In the genomic region with DNA sequence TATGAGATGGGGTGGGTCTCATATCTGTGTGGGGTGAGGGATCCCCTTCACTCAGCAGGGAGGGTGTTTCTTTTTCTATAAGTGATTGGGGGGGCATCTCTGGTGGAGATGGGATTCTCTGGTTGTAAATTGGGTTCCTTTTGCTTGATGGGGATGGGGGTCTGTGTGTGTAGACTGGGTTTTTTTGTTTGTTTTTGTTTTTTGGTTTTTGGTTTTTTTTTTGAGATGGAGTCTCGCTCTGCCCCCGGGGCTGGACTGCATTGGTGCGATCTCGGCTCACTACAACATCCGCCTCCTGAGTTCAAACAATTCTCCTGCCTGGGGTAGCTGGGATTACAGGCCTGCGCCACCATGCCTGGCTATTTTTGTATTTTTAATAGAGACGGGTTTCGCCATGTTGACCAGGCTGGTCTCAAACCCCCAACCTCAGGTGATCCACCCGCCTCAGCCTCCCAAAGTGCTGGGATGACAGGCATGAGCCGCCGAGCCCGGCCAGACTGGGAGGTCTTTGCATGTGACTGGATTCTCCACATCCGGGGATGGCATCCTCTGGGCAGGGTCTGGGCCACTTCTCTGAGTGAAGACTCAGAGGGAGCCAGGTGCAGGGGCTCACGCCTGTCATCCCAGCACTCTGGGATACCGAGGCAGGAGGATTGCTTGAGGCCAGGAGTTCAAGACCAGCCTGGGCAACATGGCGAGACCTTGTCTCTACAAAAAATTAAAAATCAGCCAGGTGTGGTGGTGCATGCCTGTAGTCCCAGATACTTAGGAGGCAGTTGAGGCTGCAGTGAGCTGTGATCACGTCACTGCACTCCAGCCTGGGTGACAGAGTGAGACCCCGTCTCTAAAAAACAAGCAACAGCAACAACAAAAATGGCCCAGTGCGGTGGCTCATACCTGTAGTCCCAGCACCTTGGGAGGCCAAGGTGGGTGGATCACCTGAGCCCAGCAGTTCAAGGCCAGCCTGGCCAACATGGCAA, we compare ENCODE assay signal across 1 cellular context.
TF ChIP-seq lines count a peak whose summit lies in the region.

No MANE protein-coding gene starts in this region.

TF ChIP-seq in HEK293, 187 proteins besides CTCF, POLR2A, EP300 and RAD21 (continued from another document):
- TF ChIP-seq PRDM10 (tag by site-specific recombination; IDR thresholded peaks at IDR 0.05) (peak; percentile 92), ZNF223 (tag by site-specific recombination; IDR thresholded peaks at IDR 0.05) (peak; percentile 54; the same call in 1 of the 2 replicates), ZNF146 (tag by site-specific recombination; IDR thresholded peaks at IDR 0.05) (no peak)
